9 cellular contexts compared by ENCODE assay signal in the genomic region with DNA sequence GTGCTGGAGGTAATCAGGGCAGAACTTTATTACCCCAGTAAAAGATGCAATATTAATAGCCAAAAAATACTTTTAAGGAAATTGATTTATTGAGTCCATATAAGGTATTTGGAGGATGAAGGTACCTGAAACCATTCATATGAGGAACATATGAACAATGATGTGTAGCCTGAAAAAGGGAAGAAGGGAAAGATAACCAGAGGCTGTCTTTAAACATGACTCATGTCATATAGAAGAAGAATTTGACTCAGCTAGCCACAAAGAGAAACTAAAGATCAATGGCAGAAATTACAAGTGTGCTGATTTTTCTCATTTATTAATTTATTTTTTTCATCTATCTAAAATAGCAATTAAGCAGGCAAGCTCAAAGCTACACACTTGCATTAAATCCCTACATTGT.
DNase-seq lines count a peak whose midpoint lies in the region; ATAC-seq and TF ChIP-seq lines count a peak whose summit lies in the region.
"Had no signal": no experiment of that assay in that cellular context is flagged by ENCODE, and none has a peak within 500 bp of the region (broad histone marks: within the 10 kb centered on the region; RNA-seq: fewer than 3 reads in every experiment).

No MANE protein-coding gene starts in this region.

- peak overlapping the region; percentile 67 for H3K27ac ChIP-seq in OCI-LY3 (ENCODE audit: low read length)
- H3K27ac ChIP-seq in testis, result no peak overlapping the region

- H3K27me3 ChIP-seq in OCI-LY3 (ENCODE audit: low read depth, low read length), result no peaks in the 10 kb centered on the region
- H3K27me3 ChIP-seq in testis, result no peaks in the 10 kb centered on the region

- no peak for TF ChIP-seq POLR2A in testis (IDR thresholded peaks at IDR 0.05)

- H3K4me2 ChIP-seq in OCI-LY3 (ENCODE audit: low read length), result peak overlapping the region; percentile 71

- H3K36me3 ChIP-seq in OCI-LY3 (replicated peaks; ENCODE audit: low read depth, low read length) (no peaks in the 10 kb centered on the region), testis (ENCODE audit: low read depth, missing control alignments) (no peaks in the 10 kb centered on the region)

- H3K9me3 ChIP-seq in OCI-LY3 (ENCODE audit: insufficient read depth, low read length) (no peaks in the 10 kb centered on the region), testis (no peaks in the 10 kb centered on the region)

- H2AFZ ChIP-seq in OCI-LY3 (ENCODE audit: low read depth, low read length), result no peak overlapping the region

- peak overlapping the region; percentile 51 for H3K9ac ChIP-seq in OCI-LY3 (ENCODE audit: low read length)

- TF ChIP-seq CTCF in GM12864 (IDR thresholded peaks at IDR 0.05; ENCODE audit: low read depth, low read length, missing control alignments), result no peak
- TF ChIP-seq CTCF in OCI-LY3 (IDR thresholded peaks at IDR 0.05; ENCODE audit: low read depth, low read length), result no peak
- TF ChIP-seq CTCF in testis (IDR thresholded peaks at IDR 0.05), result no peak

- H4K20me1 ChIP-seq in OCI-LY3 (ENCODE audit: insufficient read depth, low read length), result no peaks in the 10 kb centered on the region

- ATAC-seq in GM19395 (IDR thresholded peaks at IDR 0.05; ENCODE audit: unreplicated experiment), result peak; percentile 83
- peak; percentile 66 for ATAC-seq in HG03039 (IDR thresholded peaks at IDR 0.05; ENCODE audit: unreplicated experiment)
- ATAC-seq in GM19397 (IDR thresholded peaks at IDR 0.05; ENCODE audit: unreplicated experiment), result no peak

- peak; percentile 43 for DNase-seq in GM12864 (ENCODE audit: low read depth)
- no peak for DNase-seq in mucosa of gallbladder (ENCODE audit: low spot score)
- no peak for DNase-seq in NCI-H524 (lab: John Stamatoyannopoulos, UW)
- DNase-seq in testis, result no peak
- DNase-seq: activated CD4-positive, CD25-positive, alpha-beta regulatory T cell had no signal

- H3K79me2 ChIP-seq in OCI-LY3 (ENCODE audit: low read length), result no peaks in the 10 kb centered on the region

- peaks cover 89% of the 10 kb centered on the region for H3K4me1 ChIP-seq in OCI-LY3 (ENCODE audit: low read length)
- no peaks in the 10 kb centered on the region for H3K4me1 ChIP-seq in testis

- intact Hi-C loops in testis (cut with DNase I; ENCODE audit: low total_unique reads), result no loop called here

- H3K4me3 ChIP-seq in GM12864 (ENCODE audit: low read depth, low read length), result no peak overlapping the region
- H3K4me3 ChIP-seq in OCI-LY3 (ENCODE audit: low read length), result peak overlapping the region; percentile 36
- H3K4me3 ChIP-seq in testis, result no peak overlapping the region
